In genomic region chr2:109175350-109175678, GRCh38 we compare ENCODE assay signal across 28 cellular contexts. TPM values are rescaled to one million over a fixed set of nuclear protein-coding genes. Genes with fewer than 3 reads are reported as not detected.
DNase-seq lines count a peak whose midpoint lies in the region; ATAC-seq and TF ChIP-seq lines count a peak whose summit lies in the region.
"Had no signal": no experiment of that assay in that cellular context is flagged by ENCODE, and none has a peak within 500 bp of the region (broad histone marks: within the 10 kb centered on the region; RNA-seq: fewer than 3 reads in every experiment).

No MANE protein-coding gene starts in this region.

- H3K79me1 ChIP-seq in IMR-90 (ENCODE audit: low read depth in 1 of 2, low read length in 2 of 2), result peaks cover 52 to 78% of the 10 kb centered on the region in 2 experiments

- no peak overlapping the region for H2BK20ac ChIP-seq in IMR-90 (ENCODE audit: low read depth, low read length)

- peak overlapping the region; percentile 73; the same call in 1 of the 3 replicates for H2BK15ac ChIP-seq in IMR-90 (ENCODE audit: low read depth, low read length)

- CTCF ChIA-PET in IMR-90 (lab: Yijun Ruan, JAX), result no interaction called here

- no peak overlapping the region for H3K9ac ChIP-seq in IMR-90 (ENCODE audit: low read depth, low read length)
- H3K9ac ChIP-seq in skeletal muscle satellite cell (ENCODE audit: low read depth, low read length), result peak overlapping the region; percentile 86

- in situ Hi-C loops in IMR-90 (cut with MboI; ENCODE audit: low sequenced_read_pairs), result no loop called here
- in situ Hi-C loops in brain microvascular endothelial cell (cut with HindIII; ENCODE audit: low pct_ligation_motif_present, low sequenced_read_pairs), result no loop called here

- intact Hi-C loops in IMR-90 (cut with micrococcal nuclease), result no loop called here
- intact Hi-C loops in ascending aorta (cut with DNase I), result no loop called here

- H2AFZ ChIP-seq in IMR-90 (replicated peaks; ENCODE audit: low read length, poor library complexity), result no peak overlapping the region

- H3K9me3 ChIP-seq in IMR-90 (ENCODE audit: control insufficient read depth, insufficient read depth, low read length) (peaks cover 6% of the 10 kb centered on the region; the same call in 1 of the 2 replicates), ascending aorta (no peaks in the 10 kb centered on the region), skeletal muscle satellite cell (replicated peaks; ENCODE audit: low read length) (no peaks in the 10 kb centered on the region)
- H3K9me3 ChIP-seq: adrenal gland, HAP-1, mucosa of descending colon, upper lobe of right lung had no signal

- H2AK5ac ChIP-seq in IMR-90 (ENCODE audit: low read depth, low read length), result peak overlapping the region; percentile 15; the same call in 1 of the 2 replicates

- no peak for TF ChIP-seq POLR2A in IMR-90 (IDR thresholded peaks at IDR 0.05; ENCODE audit: low read depth, low read length)

- H3K18ac ChIP-seq in IMR-90 (ENCODE audit: low read depth, low read length), result peak overlapping the region; percentile 56; the same call in 1 of the 2 replicates

- 88% methylated on average over 1 of the region's 3 CpGs; no CpG with 5 or more reads in 1 of the 2 experiments for WGBS in IMR-90 (ENCODE audit: extremely low coverage in 2 of 2, insufficient read length in 1 of 2), 2 experiments

- no peak for TF ChIP-seq CTCF in IMR-90 (conservative IDR thresholded peaks at IDR 0.05; ENCODE audit: low read depth, low read length)
- no peak for TF ChIP-seq CTCF in ascending aorta (IDR thresholded peaks at IDR 0.05)
- TF ChIP-seq CTCF in brain microvascular endothelial cell (IDR thresholded peaks at IDR 0.05; ENCODE audit: low read depth, low read length, missing control alignments), result no peak

- DNase-seq in IMR-90 (no peak), NCI-H345 (lab: John Stamatoyannopoulos, UW) (peak; percentile 57), ascending aorta (ENCODE audit: low spot score in 2 of 2) (peak in 1 of 2 donors; percentile 58), superior temporal gyrus (ENCODE audit: extremely low spot score) (no peak), brain microvascular endothelial cell (no peak)
- DNase-seq in activated CD4-positive, alpha-beta T cell treated with anti-CD3 and anti-CD28 coated beads, Interleukin-2, amount 50 U/mL, for 1 hour, result no peak
- DNase-seq in stimulated activated CD4-positive, alpha-beta T cell treated with anti-CD3 and anti-CD28 coated beads, Interleukin-4, amount 100 ng/mL, for 1 hour, result no peak
- DNase-seq: activated CD4-positive, alpha-beta memory T cell treated with anti-CD3 and anti-CD28 coated beads for 36 hours; activated CD4-positive, CD25-positive, alpha-beta regulatory T cell treated with anti-CD3 and anti-CD28 coated beads, Interleukin-2, amount 50 U/mL, for 72 hours; activated CD8-positive, alpha-beta memory T cell treated with anti-CD3 and anti-CD28 coated beads, Interleukin-2, amount 50 U/mL, for 4 hours; activated naive CD4-positive, alpha-beta T cell treated with Interleukin-2 at 50 U/mL for 16 hours; DND-41; GF-D8; hypothalamus; left cardiac atrium; mucosa of descending colon; NCI-H1105; NCI-H187 treated with DMSO at 0.1 percent for 48 hours; NCI-H2227 treated with DMSO at 0.1 percent for 48 hours; occipital lobe; stimulated activated CD4-positive, alpha-beta T cell treated with anti-CD3 and anti-CD28 coated beads, Interleukin-15, amount 100 ng/mL, for 24 hours; upper lobe of right lung had no signal

- dilution Hi-C loops in IMR-90 (cut with HindIII; ENCODE audit: low sequenced_read_pairs, unreplicated experiment), result no loop called here

- peak overlapping the region; percentile 27; the same call in 1 of the 2 replicates for H4K91ac ChIP-seq in IMR-90 (ENCODE audit: insufficient read depth, low read depth, low read length)

- H3K27ac ChIP-seq in IMR-90 (ENCODE audit: insufficient read depth, low read length), result no peak overlapping the region
- peak overlapping the region; percentile 95 to 98 for H3K27ac ChIP-seq in ascending aorta
- no peak overlapping the region for H3K27ac ChIP-seq in brain microvascular endothelial cell

- H3K4me1 ChIP-seq in IMR-90 (ENCODE audit: control insufficient read depth, insufficient read depth, low read length) (peaks cover 41% of the 10 kb centered on the region), ascending aorta (peaks cover 27 to 56% of the 10 kb centered on the region in 2 donors), skeletal muscle satellite cell (ENCODE audit: control insufficient read depth, insufficient read depth, low read length) (peaks cover 71% of the 10 kb centered on the region)
- H3K4me1 ChIP-seq: HAP-1 had no signal

- no peak overlapping the region for H2BK5ac ChIP-seq in IMR-90 (ENCODE audit: low read depth, low read length, poor library complexity, severe bottlenecking)

- H4K5ac ChIP-seq in IMR-90 (ENCODE audit: low read depth, low read length), result no peak overlapping the region

- BruUV-seq in IMR-90 (replicated peaks; lab: Mats Ljungman, UMichigan), result no TSS peak

- peak overlapping the region; percentile 53 for H3K4ac ChIP-seq in IMR-90 (ENCODE audit: low read depth, low read length)

- no peak overlapping the region for H3K4me2 ChIP-seq in IMR-90 (ENCODE audit: low read depth, low read length)
- H3K4me2 ChIP-seq in skeletal muscle satellite cell (ENCODE audit: low read length), result peak overlapping the region; percentile 75

- no peak overlapping the region; a peak in 1 of 4 replicates for H4K8ac ChIP-seq in IMR-90 (ENCODE audit: low read depth in 2 of 2, low read length in 2 of 2)

- POLR2A ChIA-PET in IMR-90 (lab: Charles Lee; ENCODE audit: unreplicated experiment), result no interaction called here

- H3K23ac ChIP-seq in IMR-90 (ENCODE audit: low read depth, low read length), result no peak overlapping the region

- H3K9me1 ChIP-seq in IMR-90 (ENCODE audit: insufficient read depth, low read length), result peaks cover 38% of the 10 kb centered on the region

- H3K56ac ChIP-seq in IMR-90 (ENCODE audit: extremely low read depth, insufficient read depth, low read length), result no peak overlapping the region

- no peak overlapping the region for H2AK9ac ChIP-seq in IMR-90 (replicated peaks; ENCODE audit: low read depth, low read length, poor library complexity)

- 0 out of 2 replicates have a peak, but pooled peaks cover 11% of the 10 kb centered on the region for H4K20me1 ChIP-seq in IMR-90 (ENCODE audit: insufficient read depth, low read length)

- H2BK120ac ChIP-seq in IMR-90 (ENCODE audit: low read depth, low read length), result peak overlapping the region; percentile 39; the same call in 1 of the 2 replicates

- no peak overlapping the region; the same call in 1 of the 2 replicates for H3K14ac ChIP-seq in IMR-90 (replicated peaks; ENCODE audit: low read depth, low read length)

- no peak for TF ChIP-seq RAD21 in IMR-90 (IDR thresholded peaks at IDR 0.05; ENCODE audit: low read length)

- H3K36me3 ChIP-seq in IMR-90 (ENCODE audit: control insufficient read depth, insufficient read depth, low read length) (no peaks in the 10 kb centered on the region), ascending aorta (no peaks in the 10 kb centered on the region), skeletal muscle satellite cell (ENCODE audit: insufficient read depth, low read length) (no peaks in the 10 kb centered on the region), brain microvascular endothelial cell (replicated peaks) (no peaks in the 10 kb centered on the region)
- H3K36me3 ChIP-seq: adrenal gland, HAP-1, upper lobe of right lung had no signal

- H3K4me3 ChIP-seq in IMR-90 (ENCODE audit: insufficient read depth, low read depth, low read length), result no peak overlapping the region
- no peak overlapping the region for H3K4me3 ChIP-seq in ascending aorta
- no peak overlapping the region for H3K4me3 ChIP-seq in skeletal muscle satellite cell (ENCODE audit: low read length)
- no peak overlapping the region for H3K4me3 ChIP-seq in brain microvascular endothelial cell (ENCODE audit: low read depth, low read length)
- H3K4me3 ChIP-seq: adrenal gland, HAP-1, mucosa of descending colon, upper lobe of right lung had no signal

- H3K27me3 ChIP-seq in IMR-90 (ENCODE audit: control insufficient read depth, insufficient read depth, low read length) (no peaks in the 10 kb centered on the region), ascending aorta (no peaks in the 10 kb centered on the region), skeletal muscle satellite cell (ENCODE audit: control insufficient read depth, insufficient read depth, low read length) (no peaks in the 10 kb centered on the region), brain microvascular endothelial cell (replicated peaks) (no peaks in the 10 kb centered on the region)
- H3K27me3 ChIP-seq: adrenal gland, upper lobe of right lung had no signal

- no peak for ATAC-seq in IMR-90 (ENCODE audit: low read depth)
- ATAC-seq: left cardiac atrium; mucosa of descending colon; natural killer cell treated with Interleukin-12 subunit alpha and Interleukin-12 subunit beta and Interleukin-15 and Interleukin-18, amount 100 ng/mL, for 72 hours; Right ventricle myocardium inferior; stimulated activated memory B cell treated with anti-CD40 and anti-IgM and Interleukin-4, amounts not matched to agents 10 μg/mL and 1 μg/mL and 100 μg/mL, for 72 hours; upper lobe of right lung had no signal

TF ChIP-seq in IMR-90, 13 proteins besides CTCF, POLR2A, EP300 and RAD21 (continues in another document):
- TF ChIP-seq SMC3 (IDR thresholded peaks at IDR 0.05; ENCODE audit: low read depth, low read length) (no peak), RFX5 (IDR thresholded peaks at IDR 0.05; ENCODE audit: low read depth, low read length) (no peak), USF2 (IDR thresholded peaks at IDR 0.05; ENCODE audit: low read depth, low read length) (no peak), MAZ (IDR thresholded peaks at IDR 0.05; ENCODE audit: borderline replicate concordance, low read depth, low read length) (no peak), FOS (IDR thresholded peaks at IDR 0.05; ENCODE audit: low read depth, low read length) (no peak), NFE2L2 (IDR thresholded peaks at IDR 0.05; ENCODE audit: low read depth, low read length) (no peak), BHLHE40 (IDR thresholded peaks at IDR 0.05; ENCODE audit: low read depth, low read length) (no peak), CHD1 (IDR thresholded peaks at IDR 0.05; ENCODE audit: low read depth, low read length) (no peak)

RNA-seq across cellular contexts. Expression of gene SH3RF3, which starts 46.3 kb away (rescaled TPM):
- total RNA-seq in IMR-90 (2012; rRNA removed), result 3.4 and 3.9 TPM in 2 replicates
- polyA plus RNA-seq in IMR-90 (2012; rRNA removed), result 5.3 and 5.7 TPM in 2 replicates
- polyA plus RNA-seq in IMR-90 (2012; cell fraction: cytosol; rRNA removed), result 2.9 and 5.9 TPM in 2 replicates
- 10.7 and 11.0 TPM in 2 replicates for polyA plus RNA-seq in IMR-90 (2012; cell fraction: nucleus; rRNA removed; ENCODE audit: low replicate concordance)
- 53.5 TPM for total RNA-seq in ascending aorta
- total RNA-seq in skeletal muscle satellite cell (2012; rRNA removed), result 4.6 and 6.3 TPM in 2 replicates

Comparison
In these comparisons a context has a peak if more than half of its experiments do, and no peak if none do; other contexts are left out.
1. H3K27ac ChIP-seq: peak in ascending aorta (2 of 2); none in IMR-90 (single experiment) and brain microvascular endothelial cell (single experiment).
2. RNA of gene SH3RF3, which starts 46.3 kb away (total RNA-seq): 53.5 TPM in ascending aorta (single experiment); 3.4 to 3.9 TPM in IMR-90; every median in the first group is over 10 times any median in the second.